ENCODE assay signal across 8 cellular contexts in genomic region chr11:126716456-126717083, GRCh38.
DNase-seq lines count a peak whose midpoint lies in the region; ATAC-seq lines count a peak whose summit lies in the region.

No MANE protein-coding gene starts in this region.

- ATAC-seq in GM18907 (IDR thresholded peaks at IDR 0.05; ENCODE audit: unreplicated experiment) (peak; percentile 62), GM18858 (IDR thresholded peaks at IDR 0.05; ENCODE audit: unreplicated experiment) (no peak), HG03571 (IDR thresholded peaks at IDR 0.05; ENCODE audit: unreplicated experiment) (no peak)

- no peak overlapping the region for H3K27ac Mint-ChIP-seq in activated naive CD4-positive, alpha-beta T cell treated with anti-CD3 and anti-CD28 coated beads, Interleukin-2, amount 10 ng/mL, durations not matched to agents 7 days and 5 days

- no peaks in the 10 kb centered on the region for H3K36me3 Mint-ChIP-seq in activated naive CD4-positive, alpha-beta T cell treated with anti-CD3 and anti-CD28 coated beads, Interleukin-2, amount 10 ng/mL, durations not matched to agents 7 days and 5 days

- DNase-seq in C1 segment of cervical spinal cord (lab: John Stamatoyannopoulos, UW): peak in 9 of 14 donors; percentile 15 to 63 (median 43)
- DNase-seq in NCI-H187 treated with DMSO at 0.1 percent for 48 hours (lab: John Stamatoyannopoulos, UW): peak; percentile 14
- peak; percentile 42 for DNase-seq in activated naive CD4-positive, alpha-beta T cell treated with anti-CD3 and anti-CD28 coated beads, Interleukin-2, amount 10 ng/mL, durations not matched to agents 7 days and 5 days
- peak; percentile 49 for DNase-seq in iPS-NIHi11 (ENCODE audit: low spot score)
- DNase-seq in stimulated activated CD8-positive, alpha-beta memory T cell treated with anti-CD3 and anti-CD28 coated beads, Interleukin-2, amount 100 ng/mL, for 48 hours (ENCODE audit: low read depth in 2 of 2): peak; percentile 2 to 8

- H3K9me3 Mint-ChIP-seq in activated naive CD4-positive, alpha-beta T cell treated with anti-CD3 and anti-CD28 coated beads, Interleukin-2, amount 10 ng/mL, durations not matched to agents 7 days and 5 days: no peaks in the 10 kb centered on the region

- no peak overlapping the region for H3K4me3 Mint-ChIP-seq in activated naive CD4-positive, alpha-beta T cell treated with anti-CD3 and anti-CD28 coated beads, Interleukin-2, amount 10 ng/mL, durations not matched to agents 7 days and 5 days

- H3K4me1 Mint-ChIP-seq in activated naive CD4-positive, alpha-beta T cell treated with anti-CD3 and anti-CD28 coated beads, Interleukin-2, amount 10 ng/mL, durations not matched to agents 7 days and 5 days: no peaks in the 10 kb centered on the region

- CTCF ChIA-PET in activated naive CD4-positive, alpha-beta T cell treated with anti-CD3 and anti-CD28 coated beads, Interleukin-2, amount 10 ng/mL, durations not matched to agents 7 days and 5 days (lab: Charles Lee): interaction anchor here (1.0 to 1.7 kb wide), 4 partner anchors 10 to 629 kb away, joined by 3 to 11 read pairs (median 3); no protein-coding TSS in a partner anchor

- H3K27me3 Mint-ChIP-seq in activated naive CD4-positive, alpha-beta T cell treated with anti-CD3 and anti-CD28 coated beads, Interleukin-2, amount 10 ng/mL, durations not matched to agents 7 days and 5 days: peaks cover 14% of the 10 kb centered on the region
